In the genomic region with DNA sequence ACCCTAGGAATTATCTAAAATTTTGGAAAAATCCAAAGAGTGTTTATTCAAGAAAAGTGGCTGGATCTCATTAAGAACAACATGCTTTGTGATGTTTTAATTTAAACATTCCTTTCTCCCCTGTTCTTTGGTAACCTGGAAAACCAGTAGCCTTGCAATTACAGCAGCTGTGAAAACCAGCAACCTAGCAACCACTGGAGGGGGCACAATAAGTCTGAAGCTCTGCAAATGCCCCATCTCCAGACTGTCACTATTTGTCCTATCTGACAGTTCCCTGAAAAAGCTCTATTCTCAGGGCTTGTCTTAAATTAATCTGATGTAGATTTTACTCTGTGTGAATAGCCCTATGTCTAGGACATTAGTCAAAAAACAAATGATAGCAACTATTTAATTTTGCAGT, we compare ENCODE assay signal across 16 cellular contexts.
"Had no signal": no experiment of that assay in that cellular context is flagged by ENCODE, and none has a peak within 500 bp of the region (broad histone marks: within the 10 kb centered on the region; RNA-seq: fewer than 3 reads in every experiment).

No MANE protein-coding gene starts in this region.

- H3K27me3 ChIP-seq: esophagus muscularis mucosa, gastroesophageal sphincter, heart right ventricle, right atrium auricular region, tibial nerve had no signal

- H3K36me3 Mint-ChIP-seq: activated CD8-positive, alpha-beta memory T cell treated with anti-CD3 and anti-CD28 coated beads, Interleukin-2, amount 10 ng/mL, durations not matched to agents 7 days and 5 days; activated naive CD8-positive, alpha-beta T cell; memory B cell; naive thymus-derived CD4-positive, alpha-beta T cell had no signal

- H3K4me1 Mint-ChIP-seq: activated CD4-positive, alpha-beta memory T cell treated with anti-CD3 and anti-CD28 coated beads, Interleukin-2, amount 10 ng/mL, durations not matched to agents 7 days and 5 days; activated CD8-positive, alpha-beta memory T cell treated with anti-CD3 and anti-CD28 coated beads, Interleukin-2, amount 10 ng/mL, durations not matched to agents 7 days and 5 days; memory B cell; naive thymus-derived CD4-positive, alpha-beta T cell had no signal

- H3K27me3 Mint-ChIP-seq: activated CD4-positive, alpha-beta memory T cell treated with anti-CD3 and anti-CD28 coated beads, Interleukin-2, amount 10 ng/mL, durations not matched to agents 7 days and 5 days; activated CD8-positive, alpha-beta memory T cell treated with anti-CD3 and anti-CD28 coated beads, Interleukin-2, amount 10 ng/mL, durations not matched to agents 7 days and 5 days; activated naive CD8-positive, alpha-beta T cell; memory B cell; stimulated activated naive CD8-positive, alpha-beta T cell treated with anti-CD3 and anti-CD28 coated beads, Interleukin-15, Interleukin-2, amounts not matched to agents 100 ng/mL and 50 ng/mL, for 24 hours had no signal

- H3K4me3 ChIP-seq: esophagus muscularis mucosa, gastroesophageal sphincter, heart right ventricle, prostate gland, right atrium auricular region, tibial nerve had no signal

- H3K27ac Mint-ChIP-seq: activated CD4-positive, alpha-beta memory T cell treated with anti-CD3 and anti-CD28 coated beads, Interleukin-2, amount 10 ng/mL, durations not matched to agents 7 days and 5 days; activated CD8-positive, alpha-beta memory T cell treated with anti-CD3 and anti-CD28 coated beads, Interleukin-2, amount 10 ng/mL, durations not matched to agents 7 days and 5 days; activated naive CD8-positive, alpha-beta T cell; memory B cell; naive thymus-derived CD4-positive, alpha-beta T cell; stimulated activated naive CD8-positive, alpha-beta T cell treated with anti-CD3 and anti-CD28 coated beads, Interleukin-15, Interleukin-2, amounts not matched to agents 100 ng/mL and 50 ng/mL, for 24 hours had no signal

- H3K27ac ChIP-seq: esophagus muscularis mucosa, gastroesophageal sphincter, heart right ventricle, prostate gland, right atrium auricular region, tibial nerve had no signal

- ATAC-seq: activated CD8-positive, alpha-beta memory T cell treated with anti-CD3 and anti-CD28 coated beads, Interleukin-2, amount 10 ng/mL, durations not matched to agents 7 days and 5 days; gastroesophageal sphincter; heart right ventricle; naive thymus-derived CD4-positive, alpha-beta T cell had no signal

- H3K9me3 Mint-ChIP-seq: activated CD4-positive, alpha-beta memory T cell treated with anti-CD3 and anti-CD28 coated beads, Interleukin-2, amount 10 ng/mL, durations not matched to agents 7 days and 5 days had no signal

- H3K9me3 ChIP-seq: prostate gland had no signal

- H3K4me3 Mint-ChIP-seq: activated CD4-positive, alpha-beta memory T cell treated with anti-CD3 and anti-CD28 coated beads, Interleukin-2, amount 10 ng/mL, durations not matched to agents 7 days and 5 days; activated CD8-positive, alpha-beta memory T cell treated with anti-CD3 and anti-CD28 coated beads, Interleukin-2, amount 10 ng/mL, durations not matched to agents 7 days and 5 days; activated naive CD8-positive, alpha-beta T cell; memory B cell; naive thymus-derived CD4-positive, alpha-beta T cell; stimulated activated naive CD8-positive, alpha-beta T cell treated with anti-CD3 and anti-CD28 coated beads, Interleukin-15, Interleukin-2, amounts not matched to agents 100 ng/mL and 50 ng/mL, for 24 hours had no signal

- DNase-seq: activated CD4-positive, alpha-beta memory T cell treated with anti-CD3 and anti-CD28 coated beads, Interleukin-2, amount 10 ng/mL, durations not matched to agents 7 days and 5 days; activated CD4-positive, alpha-beta T cell treated with anti-CD3 and anti-CD28 coated beads for 48 hours; activated CD4-positive, CD25-positive, alpha-beta regulatory T cell; activated CD8-positive, alpha-beta memory T cell treated with anti-CD3 and anti-CD28 coated beads, Interleukin-2, amount 10 ng/mL, durations not matched to agents 7 days and 5 days; amniotic stem cell; effector CD4-positive, alpha-beta T cell; heart right ventricle; naive thymus-derived CD4-positive, alpha-beta T cell had no signal

- H3K36me3 ChIP-seq: esophagus muscularis mucosa, gastroesophageal sphincter, heart right ventricle, prostate gland, right atrium auricular region, tibial nerve had no signal

- H3K4me1 ChIP-seq: esophagus muscularis mucosa, gastroesophageal sphincter, heart right ventricle, prostate gland, right atrium auricular region, tibial nerve had no signal
